ENCODE assay signal across 14 cellular contexts in genomic region chr7:25007668-25008067, GRCh38. TPM values are rescaled to one million over a fixed set of nuclear protein-coding genes. Genes with fewer than 3 reads are reported as not detected.
A peak's percentile ranks its signal among the peaks of the same experiment; 100 is the strongest.
DNase-seq lines count a peak whose midpoint lies in the region; ATAC-seq and TF ChIP-seq lines count a peak whose summit lies in the region.
"Had no signal": no experiment of that assay in that cellular context is flagged by ENCODE, and none has a peak within 500 bp of the region (broad histone marks: within the 10 kb centered on the region; RNA-seq: fewer than 3 reads in every experiment).

No MANE protein-coding gene starts in this region.

- peaks cover 3% of the 10 kb centered on the region for H3K4me1 Mint-ChIP-seq in activated naive CD4-positive, alpha-beta T cell treated with anti-CD3 and anti-CD28 coated beads for 36 hours (ENCODE audit: low read depth)
- no peaks in the 10 kb centered on the region for H3K4me1 Mint-ChIP-seq in CD8-positive, alpha-beta T cell (ENCODE audit: low read depth)
- H3K4me1 Mint-ChIP-seq in endodermal cell, result no peaks in the 10 kb centered on the region
- H3K4me1 Mint-ChIP-seq: CD14-positive monocyte; CD8-positive, alpha-beta memory T cell had no signal

- H3K36me3 Mint-ChIP-seq in activated naive CD4-positive, alpha-beta T cell treated with anti-CD3 and anti-CD28 coated beads for 36 hours (ENCODE audit: low read depth), result no peaks in the 10 kb centered on the region
- H3K36me3 Mint-ChIP-seq in CD8-positive, alpha-beta T cell, result no peaks in the 10 kb centered on the region
- no peaks in the 10 kb centered on the region for H3K36me3 Mint-ChIP-seq in endodermal cell (ENCODE audit: low read depth)
- H3K36me3 Mint-ChIP-seq: CD14-positive monocyte had no signal

- no peak overlapping the region for H3K27ac Mint-ChIP-seq in activated naive CD4-positive, alpha-beta T cell treated with anti-CD3 and anti-CD28 coated beads for 36 hours
- H3K27ac Mint-ChIP-seq in CD8-positive, alpha-beta T cell, result no peak overlapping the region
- no peak overlapping the region for H3K27ac Mint-ChIP-seq in endodermal cell
- H3K27ac Mint-ChIP-seq: CD14-positive monocyte; CD8-positive, alpha-beta memory T cell had no signal

- intact Hi-C loops in activated naive CD4-positive, alpha-beta T cell treated with anti-CD3 and anti-CD28 coated beads for 36 hours (cut with micrococcal nuclease), result no loop called here
- intact Hi-C loops in CD8-positive, alpha-beta T cell (cut with DNase I, micrococcal nuclease), result no loop called here
- intact Hi-C loops in OCI-LY7 (cut with micrococcal nuclease; ENCODE audit: unreplicated experiment), result no loop called here

- no peak overlapping the region for H3K27ac ChIP-seq in CD8-positive, alpha-beta T cell (ENCODE audit: low read depth, low read length)
- no peak overlapping the region for H3K27ac ChIP-seq in OCI-LY7 (ENCODE audit: low read depth, low read length, poor library complexity, severe bottlenecking)
- no peak overlapping the region for H3K27ac ChIP-seq in endodermal cell (ENCODE audit: low read depth, low read length)
- no peak overlapping the region for H3K27ac ChIP-seq in tibial nerve
- H3K27ac ChIP-seq: GM23248, HL-60 had no signal

- H3K27me3 Mint-ChIP-seq in activated naive CD4-positive, alpha-beta T cell treated with anti-CD3 and anti-CD28 coated beads for 36 hours (ENCODE audit: low read depth), result no peaks in the 10 kb centered on the region
- no peaks in the 10 kb centered on the region for H3K27me3 Mint-ChIP-seq in CD8-positive, alpha-beta T cell (ENCODE audit: low read depth)
- H3K27me3 Mint-ChIP-seq in endodermal cell (ENCODE audit: insufficient read depth), result no peaks in the 10 kb centered on the region

- no peaks in the 10 kb centered on the region for H3K79me2 ChIP-seq in OCI-LY7 (ENCODE audit: insufficient read depth, low read depth, low read length)

- no peaks in the 10 kb centered on the region for H3K4me1 ChIP-seq in CD8-positive, alpha-beta T cell (ENCODE audit: insufficient read depth, low read length)
- H3K4me1 ChIP-seq in OCI-LY7 (ENCODE audit: insufficient read depth, low read length, poor library complexity, severe bottlenecking) (no peaks in the 10 kb centered on the region), endodermal cell (ENCODE audit: control insufficient read depth, insufficient read depth, low read length) (no peaks in the 10 kb centered on the region), tibial nerve (no peaks in the 10 kb centered on the region)

- no peak overlapping the region for H3K4me2 ChIP-seq in OCI-LY7 (ENCODE audit: low read length)

- TF ChIP-seq POLR2A in tibial nerve (IDR thresholded peaks at IDR 0.05), result no peak

- H3K9me2 ChIP-seq in OCI-LY7 (ENCODE audit: insufficient read depth, low read length), result no peaks in the 10 kb centered on the region

- H3K4me3 ChIP-seq in CD8-positive, alpha-beta T cell (ENCODE audit: low read depth, low read length), result no peak overlapping the region
- H3K4me3 ChIP-seq in OCI-LY7 (ENCODE audit: low read depth, low read length, poor library complexity, severe bottlenecking), result no peak overlapping the region
- H3K4me3 ChIP-seq in endodermal cell (ENCODE audit: low read length), result no peak overlapping the region
- no peak overlapping the region for H3K4me3 ChIP-seq in tibial nerve
- H3K4me3 ChIP-seq: GM12878, GM23248 had no signal

- peak; percentile 29 for ATAC-seq in CD8-positive, alpha-beta T cell
- ATAC-seq: GM12878 had no signal

- no peak overlapping the region for H2AFZ ChIP-seq in OCI-LY7 (ENCODE audit: low read length)
- H2AFZ ChIP-seq: GM23248 had no signal

- no peaks in the 10 kb centered on the region for H3K27me3 ChIP-seq in CD8-positive, alpha-beta T cell (ENCODE audit: insufficient read depth, low read length)
- H3K27me3 ChIP-seq in endodermal cell (ENCODE audit: control insufficient read depth, insufficient read depth, low read length, poor library complexity, severe bottlenecking), result no peaks in the 10 kb centered on the region
- no peaks in the 10 kb centered on the region for H3K27me3 ChIP-seq in tibial nerve

- TF ChIP-seq CTCF in CD8-positive, alpha-beta T cell (IDR thresholded peaks at IDR 0.05), result no peak
- TF ChIP-seq CTCF in OCI-LY7 (conservative IDR thresholded peaks at IDR 0.05; ENCODE audit: low read length) (0 out of 2 replicates have a peak, but pooled peaks have one; percentile 26), endodermal cell (conservative IDR thresholded peaks at IDR 0.05) (peak; percentile 37), tibial nerve (IDR thresholded peaks at IDR 0.05) (no peak)

- H4K20me1 ChIP-seq in OCI-LY7 (ENCODE audit: insufficient read depth, low read length), result no peaks in the 10 kb centered on the region

- BruUV-seq in OCI-LY7 (replicated peaks; lab: Mats Ljungman, UMichigan), result no TSS peak

- CTCF ChIA-PET in activated naive CD4-positive, alpha-beta T cell treated with anti-CD3 and anti-CD28 coated beads for 36 hours (lab: Charles Lee), result interaction anchor here (1.0 to 1.2 kb wide), 2 partner anchors 19 to 91 kb away, joined by 3 read pairs; no protein-coding TSS in a partner anchor
- CTCF ChIA-PET in CD8-positive, alpha-beta T cell (lab: Charles Lee), result interaction anchor here (1.7 kb wide), 1 partner anchor 187 kb away, joined by 7 read pairs; no protein-coding TSS in a partner anchor
- CTCF ChIA-PET in OCI-LY7 (lab: Charles Lee; ENCODE audit: unreplicated experiment), result interaction anchor here (0.6 kb wide), 1 partner anchor 16 kb away, joined by 3 read pairs; no protein-coding TSS in a partner anchor

- DNase-seq in activated naive CD4-positive, alpha-beta T cell treated with anti-CD3 and anti-CD28 coated beads for 36 hours, result peak; percentile 10
- no peak for DNase-seq in activated naive CD4-positive, alpha-beta T cell treated with anti-CD3 and anti-CD28 coated beads, Interleukin-2, amount 50 U/mL, for 16 hours
- DNase-seq in CD8-positive, alpha-beta T cell, result no peak
- DNase-seq in OCI-LY7 (ENCODE audit: low spot score) (no peak), endodermal cell (no peak), GF-D8 (lab: John Stamatoyannopoulos, UW) (no peak), epidermal melanocyte (ENCODE audit: insufficient read length, low spot score) (no peak), tibial nerve (ENCODE audit: low spot score in 2 of 2) (no peak)
- DNase-seq: CD8-positive, alpha-beta memory T cell; DMS53; GM23248 had no signal

- no peaks in the 10 kb centered on the region for H3K36me3 ChIP-seq in CD8-positive, alpha-beta T cell (ENCODE audit: insufficient read depth, low read length)
- H3K36me3 ChIP-seq in OCI-LY7 (ENCODE audit: insufficient read depth, low read length) (no peaks in the 10 kb centered on the region), endodermal cell (ENCODE audit: control insufficient read depth, insufficient read depth, low read length) (no peaks in the 10 kb centered on the region), tibial nerve (no peaks in the 10 kb centered on the region)

- H3K9me3 Mint-ChIP-seq in activated naive CD4-positive, alpha-beta T cell treated with anti-CD3 and anti-CD28 coated beads for 36 hours, result no peaks in the 10 kb centered on the region
- no peaks in the 10 kb centered on the region for H3K9me3 Mint-ChIP-seq in CD8-positive, alpha-beta T cell
- H3K9me3 Mint-ChIP-seq in endodermal cell, result peaks cover 4% of the 10 kb centered on the region

- POLR2A ChIA-PET in CD8-positive, alpha-beta T cell (lab: Charles Lee), result no interaction called here
- POLR2A ChIA-PET in OCI-LY7 (lab: Charles Lee), result interaction anchor here (0.6 to 0.7 kb wide), 2 partner anchors 10 to 196 kb away, joined by 3 read pairs; no protein-coding TSS in a partner anchor

- H3K9me3 ChIP-seq in CD8-positive, alpha-beta T cell (ENCODE audit: low read length), result no peaks in the 10 kb centered on the region
- H3K9me3 ChIP-seq in OCI-LY7 (ENCODE audit: low read length), result 0 out of 2 replicates have a peak, but pooled peaks cover 3% of the 10 kb centered on the region
- H3K9me3 ChIP-seq in endodermal cell (ENCODE audit: control insufficient read depth, low read length), result no peaks in the 10 kb centered on the region
- no peaks in the 10 kb centered on the region for H3K9me3 ChIP-seq in tibial nerve

- H3K9ac ChIP-seq in endodermal cell (ENCODE audit: extremely low read depth, low read length, poor library complexity, severe bottlenecking), result no peak overlapping the region
- H3K9ac ChIP-seq: GM23248 had no signal

- H3K4me3 Mint-ChIP-seq in activated naive CD4-positive, alpha-beta T cell treated with anti-CD3 and anti-CD28 coated beads for 36 hours, result no peak overlapping the region
- no peak overlapping the region for H3K4me3 Mint-ChIP-seq in CD8-positive, alpha-beta T cell
- H3K4me3 Mint-ChIP-seq in endodermal cell, result no peak overlapping the region
- H3K4me3 Mint-ChIP-seq: CD14-positive monocyte; CD8-positive, alpha-beta memory T cell had no signal

- TF ChIP-seq EP300 in tibial nerve (IDR thresholded peaks at IDR 0.05), result no peak

- WGBS in endodermal cell (ENCODE audit: insufficient coverage in 1 of 2, insufficient read length in 1 of 2), 2 experiments, result 86 to 94% methylated on average over 1 of the region's 1 CpG
- WGBS in tibial nerve, 2 donors, result 90 to 97% methylated on average over 1 of the region's 1 CpG

RNA-seq across cellular contexts. Expression of gene OSBPL3, which starts 27.7 kb away (rescaled TPM):
- 10 to 100 TPM; 25.1 to 27.9 TPM for total RNA-seq in activated naive CD4-positive, alpha-beta T cell treated with anti-CD3 and anti-CD28 coated beads for 36 hours
- total RNA-seq in CD8-positive, alpha-beta T cell, result 10 to 100 TPM; 12.0 to 13.8 TPM
- 24.6 and 28.7 TPM in 2 replicates for total RNA-seq in OCI-LY7 (2014; rRNA removed; shearing (Covaris generic))
- total RNA-seq in OCI-LY7 (2022) (67.0 and 79.9 TPM in 2 replicates), endodermal cell (10 to 100 TPM in 1 of 2 donors, 1 to 10 TPM in 1; 9.8 to 11.3 TPM), tibial nerve (1 to 10 TPM; 1.6 to 7.3 (median 5.3) TPM)
- polyA plus RNA-seq in endodermal cell (2013, experiment 1 of 2), result 6.3 TPM
- 5.8 TPM for polyA plus RNA-seq in endodermal cell (2013, experiment 2 of 2)

Comparison
In these comparisons a context has a peak if more than half of its experiments do, and no peak if none do; other contexts are left out.
1. CTCF ChIP-seq: peak in OCI-LY7 (single experiment) and endodermal cell (single experiment); none in CD8-positive, alpha-beta T cell (single experiment) and tibial nerve (0 of 5).